In the genomic region with DNA sequence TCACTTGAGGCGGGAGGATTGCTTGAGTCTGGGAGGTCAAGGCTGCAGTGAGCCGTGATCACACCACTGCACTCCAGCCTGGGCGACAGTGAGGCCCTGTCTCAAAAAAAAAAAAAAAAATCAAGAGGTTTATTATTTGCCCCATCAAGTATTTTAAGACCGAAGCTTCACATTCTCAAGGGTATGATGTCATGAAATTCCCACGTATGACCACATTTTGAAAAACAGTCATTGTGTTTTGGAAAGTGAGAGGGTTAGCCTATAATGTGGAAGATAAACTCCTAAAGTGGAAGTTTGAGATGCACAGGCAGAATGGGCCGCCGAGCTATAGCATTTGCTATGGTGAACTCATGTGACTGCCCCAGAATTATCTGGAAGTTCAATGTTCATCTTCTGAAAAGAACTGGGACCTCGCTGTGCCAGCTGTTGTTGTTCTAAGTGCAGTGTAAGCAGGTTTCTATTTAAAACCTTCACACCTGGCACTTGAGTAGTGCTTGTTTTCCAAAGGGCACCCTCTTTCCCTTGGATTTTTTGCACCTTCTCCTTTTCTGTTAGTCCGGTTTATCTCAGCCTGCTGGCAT, we compare ENCODE assay signal across 13 cellular contexts.
DNase-seq lines count a peak whose midpoint lies in the region; ATAC-seq and TF ChIP-seq lines count a peak whose summit lies in the region.
"Had no signal": no experiment of that assay in that cellular context is flagged by ENCODE, and none has a peak within 500 bp of the region (broad histone marks: within the 10 kb centered on the region; RNA-seq: fewer than 3 reads in every experiment).

No MANE protein-coding gene starts in this region.

- no peak overlapping the region for H3K4ac ChIP-seq in mesendoderm (ENCODE audit: low read depth, low read length)

- H3K9me3 ChIP-seq in mammary epithelial cell (replicated peaks; ENCODE audit: insufficient read depth, low read length) = no peaks in the 10 kb centered on the region
- H3K9me3 ChIP-seq in upper lobe of left lung = no peaks in the 10 kb centered on the region

- no peaks in the 10 kb centered on the region for H3K79me2 ChIP-seq in mammary epithelial cell (ENCODE audit: insufficient read depth, low read length)
- no peaks in the 10 kb centered on the region for H3K79me2 ChIP-seq in mesendoderm (ENCODE audit: control insufficient read depth, insufficient read depth, low read length)

- no peak for TF ChIP-seq CTCF in mammary epithelial cell (conservative IDR thresholded peaks at IDR 0.05 in 1 of 2, IDR thresholded peaks at IDR 0.05 in 1 of 2; ENCODE audit: extremely low read depth in 1 of 2, insufficient read depth in 1 of 2, low read depth in 1 of 2, low read length in 2 of 2)
- TF ChIP-seq CTCF in upper lobe of left lung (IDR thresholded peaks at IDR 0.05) = no peak
- TF ChIP-seq CTCF in nephron progenitor cell (IDR thresholded peaks at IDR 0.05) = no peak

- 75% methylated on average over 9 of the region's 9 CpGs for WGBS in mammary epithelial cell (ENCODE audit: low coverage, missing lambda C conversion rate)
- WGBS in mesendoderm (ENCODE audit: extremely low coverage, insufficient coverage, low lambda C conversion rate) = no CpG with 5 or more reads among the region's 9 CpGs
- 75 to 79% methylated on average over 9 of the region's 9 CpGs for WGBS in upper lobe of left lung, 2 donors

- no peak overlapping the region for H3K9ac ChIP-seq in mammary epithelial cell (ENCODE audit: insufficient read depth, low read length)
- H3K9ac ChIP-seq in mesendoderm (ENCODE audit: low read length) = no peak overlapping the region

- no peaks in the 10 kb centered on the region for H3K36me3 Mint-ChIP-seq in nephron progenitor cell (ENCODE audit: low read depth)
- H3K36me3 Mint-ChIP-seq: activated naive CD4-positive, alpha-beta T cell treated with anti-CD3 and anti-CD28 coated beads, Interleukin-2, amount 10 ng/mL, durations not matched to agents 7 days and 5 days had no signal

- no TSS peak for BruUV-seq in mammary epithelial cell (replicated peaks; lab: Mats Ljungman, UMichigan)

- no peaks in the 10 kb centered on the region for H4K20me1 ChIP-seq in mammary epithelial cell (ENCODE audit: insufficient read depth, low read length)

- no peaks in the 10 kb centered on the region for H3K79me1 ChIP-seq in mesendoderm (ENCODE audit: low read length)

- no peak overlapping the region for H3K56ac ChIP-seq in mesendoderm (ENCODE audit: low read length)

- no peak overlapping the region for H3K18ac ChIP-seq in mesendoderm (ENCODE audit: low read length)

- H3K4me3 Mint-ChIP-seq in nephron progenitor cell = no peak overlapping the region
- H3K4me3 Mint-ChIP-seq: activated CD4-positive, alpha-beta T cell treated with anti-CD3 and anti-CD28 coated beads, Interleukin-2, amount 10 ng/mL, durations not matched to agents 7 days and 5 days; activated naive CD4-positive, alpha-beta T cell treated with anti-CD3 and anti-CD28 coated beads, Interleukin-2, amount 10 ng/mL, durations not matched to agents 7 days and 5 days had no signal

- H3K27me3 ChIP-seq in mammary epithelial cell (ENCODE audit: insufficient read depth, low read length) (no peaks in the 10 kb centered on the region), mesendoderm (ENCODE audit: insufficient read depth, low read length, poor library complexity) (no peaks in the 10 kb centered on the region), upper lobe of left lung (no peaks in the 10 kb centered on the region)

- H3K27me3 Mint-ChIP-seq in nephron progenitor cell (ENCODE audit: low read depth, poor library complexity) = no peaks in the 10 kb centered on the region

- no peak overlapping the region for H4K5ac ChIP-seq in mesendoderm (ENCODE audit: low read length)

- no peak overlapping the region for H2BK15ac ChIP-seq in mesendoderm (replicated peaks; ENCODE audit: low read depth)

- no peak overlapping the region for H2AK5ac ChIP-seq in mesendoderm (ENCODE audit: low read length)

- no peak overlapping the region for H3K23ac ChIP-seq in mesendoderm (ENCODE audit: low read length)

- H3K4me3 ChIP-seq in mammary epithelial cell (replicated peaks in 1 of 3; ENCODE audit: insufficient read depth in 1 of 3, low read depth in 2 of 3, low read length in 3 of 3) (no peak overlapping the region), mesendoderm (ENCODE audit: low read length) (no peak overlapping the region), upper lobe of left lung (no peak overlapping the region)

- H2BK5ac ChIP-seq in mesendoderm (ENCODE audit: low read length) = no peak overlapping the region

- peaks cover 80% of the 10 kb centered on the region for H3K4me1 Mint-ChIP-seq in nephron progenitor cell
- H3K4me1 Mint-ChIP-seq: activated CD4-positive, alpha-beta T cell treated with anti-CD3 and anti-CD28 coated beads, Interleukin-2, amount 10 ng/mL, durations not matched to agents 7 days and 5 days; activated naive CD4-positive, alpha-beta T cell treated with anti-CD3 and anti-CD28 coated beads, Interleukin-2, amount 10 ng/mL, durations not matched to agents 7 days and 5 days had no signal

- H3K4me1 ChIP-seq in mammary epithelial cell (ENCODE audit: insufficient read depth, low read length) = peaks cover 49% of the 10 kb centered on the region
- H3K4me1 ChIP-seq in mesendoderm (ENCODE audit: control insufficient read depth, low read depth, low read length) = peaks cover 8% of the 10 kb centered on the region
- H3K4me1 ChIP-seq in upper lobe of left lung = peaks cover 6 to 21% (median 13%) of the 10 kb centered on the region in 4 donors

- ATAC-seq in upper lobe of left lung (ENCODE audit: low FRiP score in 2 of 2) (no peak), GM18519 (IDR thresholded peaks at IDR 0.05; ENCODE audit: low FRiP score, unreplicated experiment) (no peak)
- ATAC-seq: SK-N-SH treated with all-trans-retinoic acid at 6 μM for 48 hours had no signal

- TF ChIP-seq POLR2A in upper lobe of left lung (IDR thresholded peaks at IDR 0.05) = no peak

- dilution Hi-C loops in mammary epithelial cell (cut with HindIII; ENCODE audit: low sequenced_read_pairs) = no loop called here

- H4K8ac ChIP-seq in mesendoderm (ENCODE audit: low read depth, low read length) = no peak overlapping the region

- in situ Hi-C loops in mammary epithelial cell (cut with MboI; ENCODE audit: low sequenced_read_pairs in 2 of 2) = no loop called here

- no peak overlapping the region for H2BK120ac ChIP-seq in mesendoderm (ENCODE audit: low read depth, low read length)

- peak overlapping the region; percentile 3 for H2AFZ ChIP-seq in mammary epithelial cell (ENCODE audit: low read depth, low read length)

- intact Hi-C loops in mammary epithelial cell (cut with micrococcal nuclease) = no loop called here

- H3K27ac Mint-ChIP-seq in nephron progenitor cell = no peak overlapping the region
- H3K27ac Mint-ChIP-seq: activated CD4-positive, alpha-beta T cell treated with anti-CD3 and anti-CD28 coated beads, Interleukin-2, amount 10 ng/mL, durations not matched to agents 7 days and 5 days; activated naive CD4-positive, alpha-beta T cell treated with anti-CD3 and anti-CD28 coated beads, Interleukin-2, amount 10 ng/mL, durations not matched to agents 7 days and 5 days had no signal

- CTCF ChIA-PET in mammary epithelial cell (lab: Charles Lee; ENCODE audit: low non-redundant PET) = no interaction called here

- H3K27ac ChIP-seq in mammary epithelial cell (ENCODE audit: insufficient read depth, low read depth, low read length) = no peak overlapping the region
- no peak overlapping the region for H3K27ac ChIP-seq in mesendoderm (ENCODE audit: low read depth, low read length)
- H3K27ac ChIP-seq in upper lobe of left lung = peak overlapping the region in 3 of 4 donors; percentile 10 to 65 (median 64)

- H3K9me3 Mint-ChIP-seq in nephron progenitor cell = no peaks in the 10 kb centered on the region
- H3K9me3 Mint-ChIP-seq: activated CD4-positive, alpha-beta T cell treated with anti-CD3 and anti-CD28 coated beads, Interleukin-2, amount 10 ng/mL, durations not matched to agents 7 days and 5 days; activated naive CD4-positive, alpha-beta T cell treated with anti-CD3 and anti-CD28 coated beads, Interleukin-2, amount 10 ng/mL, durations not matched to agents 7 days and 5 days had no signal

- TF ChIP-seq EP300 in upper lobe of left lung (IDR thresholded peaks at IDR 0.05) = no peak

- H3K36me3 ChIP-seq in mammary epithelial cell (ENCODE audit: insufficient read depth, low read length) (no peaks in the 10 kb centered on the region), mesendoderm (ENCODE audit: control insufficient read depth, insufficient read depth, low read length) (no peaks in the 10 kb centered on the region), upper lobe of left lung (no peaks in the 10 kb centered on the region)

- H3K4me2 ChIP-seq in mammary epithelial cell (ENCODE audit: insufficient read depth, low read depth, low read length) (no peak overlapping the region), mesendoderm (ENCODE audit: low read length) (no peak overlapping the region)

- DNase-seq in NCI-H187 treated with DMSO at 0.1 percent for 48 hours (lab: John Stamatoyannopoulos, UW) (peak; percentile 23), NCI-H187 (lab: John Stamatoyannopoulos, UW) (no peak), mammary epithelial cell (peak; percentile 27), mesendoderm (peak; percentile 50), upper lobe of left lung (no peak), nephron progenitor cell (no peak), T1000 (lab: John Stamatoyannopoulos, UW) (no peak)
- DNase-seq: activated CD4-positive, alpha-beta T cell treated with anti-CD3 and anti-CD28 coated beads, Interleukin-2, amount 10 ng/mL, durations not matched to agents 7 days and 5 days; activated naive CD4-positive, alpha-beta T cell treated with anti-CD3 and anti-CD28 coated beads, Interleukin-2, amount 10 ng/mL, durations not matched to agents 7 days and 5 days; KBM-7; stimulated activated CD4-positive, alpha-beta T cell treated with anti-CD3 and anti-CD28 coated beads, Interleukin-4, amount 100 ng/mL, for 4 hours had no signal

Comparison
In these comparisons a context has a peak if more than half of its experiments do, and no peak if none do; other contexts are left out.
1. DNase-seq: peak in NCI-H187 treated with DMSO at 0.1 percent for 48 hours (single experiment), mammary epithelial cell (single experiment) and mesendoderm (single experiment); none in NCI-H187 (0 of 2), upper lobe of left lung (0 of 2), nephron progenitor cell (single experiment) and T1000 (single experiment).
2. H3K27ac ChIP-seq: peak in upper lobe of left lung (3 of 4); none in mammary epithelial cell (single experiment) and mesendoderm (single experiment).